Comparison of ENCODE assay signal across 22 cellular contexts in the genomic region with DNA sequence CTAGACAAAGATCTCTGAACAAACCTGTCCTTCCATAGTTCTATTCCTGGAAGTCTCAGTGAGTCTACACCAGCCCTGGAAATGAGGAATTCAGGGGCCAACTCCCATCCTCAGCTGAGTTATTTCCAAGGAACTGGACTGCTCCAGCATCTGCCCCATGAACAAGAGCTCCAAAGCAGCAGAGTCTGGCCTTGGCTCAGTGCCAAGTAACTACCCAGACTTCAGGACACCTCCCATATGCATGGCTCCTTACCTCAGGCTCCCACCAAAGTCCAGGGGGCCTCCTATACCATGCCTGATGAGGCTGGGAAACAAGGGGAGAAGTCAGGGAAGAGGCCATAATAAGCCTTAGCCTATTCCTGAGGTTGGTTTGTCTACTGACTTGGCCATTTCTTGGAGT.
"Had no signal": no experiment of that assay in that cellular context is flagged by ENCODE, and none has a peak within 500 bp of the region (broad histone marks: within the 10 kb centered on the region; RNA-seq: fewer than 3 reads in every experiment).

No MANE protein-coding gene starts in this region.

- H3K4me3 ChIP-seq: breast epithelium, esophagus muscularis mucosa, heart left ventricle, ovary, skin epidermis, thoracic aorta, vagina had no signal

- H3K36me3 ChIP-seq: ovary had no signal

- H3K27me3 ChIP-seq: breast epithelium, esophagus muscularis mucosa, foreskin keratinocyte, heart left ventricle, ovary, vagina had no signal

- H3K9me3 ChIP-seq: esophagus muscularis mucosa, ovary, thoracic aorta, vagina had no signal

- H3K27ac ChIP-seq: breast epithelium, esophagus muscularis mucosa, foreskin keratinocyte, heart left ventricle, ovary, skin epidermis, thoracic aorta, vagina had no signal

- DNase-seq: activated CD4-positive, alpha-beta T cell treated with anti-CD3 and anti-CD28 coated beads, Interleukin-2, amount 10 ng/mL, durations not matched to agents 7 days and 5 days; activated CD8-positive, alpha-beta memory T cell treated with anti-CD3 and anti-CD28 coated beads, Interleukin-2, amount 10 ng/mL, durations not matched to agents 7 days and 5 days; activated CD8-positive, alpha-beta T cell treated with anti-CD3 and anti-CD28 coated beads, Interleukin-2, amount 10 ng/mL, durations not matched to agents 7 days and 5 days; activated naive CD8-positive, alpha-beta T cell treated with anti-CD3 and anti-CD28 coated beads, Interleukin-2, amount 50 U/mL, for 24 hours; activated T-cell treated with anti-CD3 and anti-CD28 coated beads, Interleukin-2, amount 50 U/mL, for 48 hours; central memory CD4-positive, alpha-beta T cell; endodermal cell; foreskin keratinocyte; heart left ventricle; hypothalamus; immature natural killer cell; kidney; left colon; midbrain; naive thymus-derived CD4-positive, alpha-beta T cell; stimulated activated CD4-positive, alpha-beta T cell treated with anti-CD3 and anti-CD28 coated beads, Interleukin-4, amount 100 ng/mL, for 24 hours had no signal

- H3K4me1 ChIP-seq: breast epithelium, esophagus muscularis mucosa, foreskin keratinocyte, heart left ventricle, vagina had no signal
